Comparison of ENCODE assay signal across 21 cellular contexts in the genomic region with DNA sequence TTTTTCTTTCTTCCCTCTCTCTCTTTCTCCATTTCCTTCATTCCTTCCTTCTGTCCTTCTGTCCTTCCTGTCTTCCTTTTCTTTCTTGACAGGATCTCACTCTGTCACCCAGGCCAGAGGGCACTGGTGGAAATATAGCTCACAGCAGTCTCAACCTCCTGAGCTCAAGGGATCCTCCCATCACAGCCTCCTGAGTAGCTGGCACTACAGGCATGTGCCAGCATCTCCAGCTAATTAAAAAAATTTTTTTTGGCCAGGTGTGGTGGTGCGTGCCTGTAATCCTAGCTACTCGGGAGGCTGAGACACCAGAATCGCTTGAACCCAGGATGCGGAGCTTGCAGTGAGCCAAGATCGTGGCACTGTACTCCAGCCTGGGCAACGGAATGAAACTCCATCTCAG. TPM values are rescaled to one million over a fixed set of nuclear protein-coding genes. Genes with fewer than 3 reads are reported as not detected.
DNase-seq lines count a peak whose midpoint lies in the region; FAIRE-seq and TF ChIP-seq lines count a peak whose summit lies in the region.
"Had no signal": no experiment of that assay in that cellular context is flagged by ENCODE, and none has a peak within 500 bp of the region (broad histone marks: within the 10 kb centered on the region; RNA-seq: fewer than 3 reads in every experiment).

No MANE protein-coding gene starts in this region.

- H3K27ac Mint-ChIP-seq in CD8-positive, alpha-beta memory T cell = peak overlapping the region in 1 of 8 donors; percentile 36

- intact Hi-C loops in posterior vena cava (cut with DNase I) = loop anchor here in 1 of 2 donors (1.0 kb wide), 1 partner anchor 32 kb away; no protein-coding TSS in a partner anchor
- intact Hi-C loops in posterior cingulate gyrus (cut with DNase I) = no loop called here

- DNase-seq in activated effector memory CD4-positive, alpha-beta T cell treated with anti-CD3 and anti-CD28 coated beads, Interleukin-2, amount 50 U/mL, for 16 hours = peak; percentile 9
- DNase-seq in activated effector memory CD4-positive, alpha-beta T cell treated with Interleukin-2 at 50 U/mL for 16 hours = no peak
- no peak for DNase-seq in CD8-positive, alpha-beta memory T cell
- DNase-seq in bronchial epithelial cell (ENCODE audit: low read depth) (peak; percentile 28), posterior vena cava (ENCODE audit: low spot score) (peak; percentile 24), NCI-H510A treated with DMSO at 0.1 percent for 48 hours (lab: John Stamatoyannopoulos, UW) (no peak), posterior cingulate gyrus (no peak)
- no peak for DNase-seq in activated CD4-positive, alpha-beta T cell treated with anti-CD3 and anti-CD28 coated beads for 48 hours
- DNase-seq: 8988T; AML-193; CD4-positive, alpha-beta memory T cell; COR-L47; DMS153; DND-41; GDM1 had no signal

- peaks cover 0 to 5% (median 3%) of the 10 kb centered on the region in 3 donors for H3K36me3 Mint-ChIP-seq in CD8-positive, alpha-beta memory T cell

- no peaks in the 10 kb centered on the region for H3K36me3 ChIP-seq in CD8-positive, alpha-beta memory T cell (ENCODE audit: insufficient read depth, low read length)
- no peaks in the 10 kb centered on the region for H3K36me3 ChIP-seq in bronchial epithelial cell (ENCODE audit: control insufficient read depth, insufficient read depth, low read length)
- H3K36me3 ChIP-seq: BLaER1 treated with 17β-estradiol and CSF1 and Interleukin-3, amounts not matched to agents 10 nM and 100 nM; HAP-1 had no signal

- H3K27ac ChIP-seq in CD8-positive, alpha-beta memory T cell (ENCODE audit: low read depth, low read length) = no peak overlapping the region
- H3K27ac ChIP-seq: BLaER1 treated with 17β-estradiol and CSF1 and Interleukin-3, amounts not matched to agents 10 nM and 100 nM had no signal

- H3K4me1 ChIP-seq in CD8-positive, alpha-beta memory T cell (ENCODE audit: insufficient read depth, low read length) = peaks cover 8% of the 10 kb centered on the region

- H3K9me3 Mint-ChIP-seq in CD8-positive, alpha-beta memory T cell = peaks cover 0 to 7% (median 3%) of the 10 kb centered on the region in 5 donors

- H3K4me3 ChIP-seq in CD8-positive, alpha-beta memory T cell (ENCODE audit: low read length) = no peak overlapping the region
- H3K4me3 ChIP-seq in bronchial epithelial cell (ENCODE audit: low read depth, low read length) = no peak overlapping the region
- H3K4me3 ChIP-seq: BLaER1 treated with 17β-estradiol and CSF1 and Interleukin-3, amounts not matched to agents 10 nM and 100 nM; HAP-1 had no signal

- peaks cover 4% of the 10 kb centered on the region for H3K27me3 ChIP-seq in CD8-positive, alpha-beta memory T cell (ENCODE audit: insufficient read depth, low read length, poor library complexity, severe bottlenecking)
- H3K27me3 ChIP-seq in bronchial epithelial cell (ENCODE audit: control insufficient read depth, insufficient read depth, low read length) = peaks cover 3% of the 10 kb centered on the region

- no peak for TF ChIP-seq CTCF in bronchial epithelial cell (IDR thresholded peaks at IDR 0.05; ENCODE audit: insufficient read depth, low read length, severe bottlenecking)

- POLR2A ChIA-PET in CD8-positive, alpha-beta memory T cell (lab: Charles Lee) = no interaction called here

- H3K27me3 Mint-ChIP-seq in CD8-positive, alpha-beta memory T cell = no peaks in the 10 kb centered on the region
- H3K27me3 Mint-ChIP-seq: CD4-positive, alpha-beta memory T cell had no signal

- CTCF ChIA-PET in CD8-positive, alpha-beta memory T cell (lab: Charles Lee) = interaction anchor here (0.7 to 13.9 kb wide), 5 partner anchors 10 to 61 kb away, joined by 3 to 152 read pairs (median 4); no protein-coding TSS in a partner anchor

- no peak for FAIRE-seq in bronchial epithelial cell (lab: Jason Lieb, UNC)
- FAIRE-seq: D721Med, GM12892, H1 had no signal

- no peaks in the 10 kb centered on the region for H3K9me3 ChIP-seq in CD8-positive, alpha-beta memory T cell (ENCODE audit: low read length)

- H3K4me1 Mint-ChIP-seq in CD8-positive, alpha-beta memory T cell = peaks cover 0 to 12% (median 4%) of the 10 kb centered on the region in 3 donors

- peak overlapping the region in 4 of 7 donors; percentile 7 to 71 (median 60) for H3K4me3 Mint-ChIP-seq in CD8-positive, alpha-beta memory T cell

RNA-seq across cellular contexts. Expression of a gene that starts 4.8 kb away (rescaled TPM):
- 1 to 10 TPM; 2.3 to 4.0 TPM for total RNA-seq in CD8-positive, alpha-beta memory T cell
- polyA plus RNA-seq in CD8-positive, alpha-beta memory T cell = 0.75 TPM
- 0.26 and 0.64 TPM in 2 replicates for total RNA-seq in bronchial epithelial cell
- 10 to 100 TPM; 11.0 to 19.4 TPM for total RNA-seq in posterior vena cava

RNA-seq across cellular contexts. Expression of a gene that starts 8.3 kb away (rescaled TPM):
- total RNA-seq in CD8-positive, alpha-beta memory T cell = not detected
- polyA plus RNA-seq in CD8-positive, alpha-beta memory T cell = not detected
- total RNA-seq in bronchial epithelial cell (not detected in 2 replicates), posterior vena cava (not detected)
- total RNA-seq: CD4-positive, alpha-beta memory T cell; H1; HT1080 had no signal
- polyA plus RNA-seq: H1 had no signal

RNA-seq across cellular contexts. Expression of a gene that starts 21.3 kb away (rescaled TPM):
- not detected for total RNA-seq in CD8-positive, alpha-beta memory T cell
- polyA plus RNA-seq in CD8-positive, alpha-beta memory T cell = 0.46 TPM
- not detected in 2 replicates for total RNA-seq in bronchial epithelial cell
- total RNA-seq in posterior vena cava = not detected
- total RNA-seq: CD4-positive, alpha-beta memory T cell; H1; HT1080 had no signal
- polyA plus RNA-seq: CD4-positive, alpha-beta memory T cell; H1 had no signal

RNA-seq across cellular contexts. Expression of a gene that starts 31.4 kb away (rescaled TPM):
- not detected for total RNA-seq in CD8-positive, alpha-beta memory T cell
- not detected for polyA plus RNA-seq in CD8-positive, alpha-beta memory T cell
- total RNA-seq in bronchial epithelial cell = not detected in 2 replicates
- not detected for total RNA-seq in posterior vena cava
- total RNA-seq: CD4-positive, alpha-beta memory T cell; H1; HT1080 had no signal
- polyA plus RNA-seq: CD4-positive, alpha-beta memory T cell; H1 had no signal

RNA-seq across cellular contexts. Expression of a gene that starts 45.1 kb away (rescaled TPM):
- not detected for total RNA-seq in CD8-positive, alpha-beta memory T cell
- polyA plus RNA-seq in CD8-positive, alpha-beta memory T cell = not detected
- total RNA-seq in bronchial epithelial cell (not detected in 2 replicates), posterior vena cava (not detected)
- total RNA-seq: CD4-positive, alpha-beta memory T cell; H1; HT1080 had no signal
- polyA plus RNA-seq: CD4-positive, alpha-beta memory T cell; H1 had no signal

Comparison
In these comparisons a context has a peak if more than half of its experiments do, and no peak if none do; other contexts are left out.
1. DNase-seq: peak in activated effector memory CD4-positive, alpha-beta T cell treated with anti-CD3 and anti-CD28 coated beads, Interleukin-2, amount 50 U/mL, for 16 hours (single experiment), bronchial epithelial cell (single experiment) and posterior vena cava (single experiment); none in activated effector memory CD4-positive, alpha-beta T cell treated with Interleukin-2 at 50 U/mL for 16 hours (single experiment), CD8-positive, alpha-beta memory T cell (0 of 5), NCI-H510A treated with DMSO at 0.1 percent for 48 hours (single experiment), activated CD4-positive, alpha-beta T cell treated with anti-CD3 and anti-CD28 coated beads for 48 hours (single experiment) and posterior cingulate gyrus (0 of 10).